In the genomic region with DNA sequence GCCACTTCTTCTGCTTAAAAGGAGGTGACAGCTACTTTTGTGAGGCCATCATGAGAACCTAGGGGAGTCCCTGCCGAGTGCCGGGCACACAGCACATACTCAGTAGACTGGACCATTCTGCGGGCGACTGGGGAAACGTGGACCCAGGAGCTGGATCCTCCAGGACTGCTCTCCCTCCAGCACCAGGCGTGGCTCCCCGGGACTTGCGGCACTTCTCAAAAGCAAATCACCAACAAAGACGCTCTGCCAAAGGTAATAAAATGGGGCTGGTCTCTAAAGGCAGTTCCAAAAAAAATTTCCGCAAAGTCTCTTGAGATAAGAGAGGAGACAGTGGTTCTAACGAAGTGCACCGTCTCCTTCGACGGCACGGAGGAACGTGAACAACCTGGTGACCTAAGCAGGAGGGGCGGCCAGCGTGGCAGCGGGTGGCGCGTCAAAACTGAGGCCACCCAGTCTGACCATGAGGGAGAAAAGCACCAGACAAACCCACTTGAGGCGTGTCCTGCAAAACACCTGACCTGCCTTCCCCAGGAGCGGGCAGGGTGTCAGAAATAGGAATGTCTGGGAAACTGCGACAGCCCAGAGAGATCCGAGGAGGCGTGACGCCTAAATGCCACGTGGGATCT, we compare ENCODE assay signal across 2 cellular contexts.
TF ChIP-seq lines count a peak whose summit lies in the region.

No MANE protein-coding gene starts in this region.

TF ChIP-seq in A549, 52 proteins besides CTCF, POLR2A, EP300 and RAD21 (continued from another document):
- TF ChIP-seq, protein P1, sequence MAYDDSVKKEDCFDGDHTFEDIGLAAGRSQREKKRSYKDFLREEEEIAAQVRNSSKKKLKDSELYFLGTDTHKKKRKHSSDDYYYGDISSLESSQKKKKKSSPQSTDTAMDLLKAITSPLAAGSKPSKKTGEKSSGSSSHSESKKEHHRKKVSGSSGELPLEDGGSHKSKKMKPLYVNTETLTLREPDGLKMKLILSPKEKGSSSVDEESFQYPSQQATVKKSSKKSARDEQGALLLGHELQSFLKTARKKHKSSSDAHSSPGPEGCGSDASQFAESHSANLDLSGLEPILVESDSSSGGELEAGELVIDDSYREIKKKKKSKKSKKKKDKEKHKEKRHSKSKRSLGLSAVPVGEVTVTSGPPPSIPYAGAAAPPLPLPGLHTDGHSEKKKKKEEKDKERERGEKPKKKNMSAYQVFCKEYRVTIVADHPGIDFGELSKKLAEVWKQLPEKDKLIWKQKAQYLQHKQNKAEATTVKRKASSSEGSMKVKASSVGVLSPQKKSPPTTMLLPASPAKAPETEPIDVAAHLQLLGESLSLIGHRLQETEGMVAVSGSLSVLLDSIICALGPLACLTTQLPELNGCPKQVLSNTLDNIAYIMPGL (CRISPR knock-in tag; IDR thresholded peaks at IDR 0.05; ENCODE audit: borderline replicate concordance): no peak
TF ChIP-seq in A549: peak in this region for 1.

TF ChIP-seq in HEK293, 187 proteins besides CTCF, POLR2A, EP300 and RAD21 (continued from another document):
- TF ChIP-seq, protein P2, sequence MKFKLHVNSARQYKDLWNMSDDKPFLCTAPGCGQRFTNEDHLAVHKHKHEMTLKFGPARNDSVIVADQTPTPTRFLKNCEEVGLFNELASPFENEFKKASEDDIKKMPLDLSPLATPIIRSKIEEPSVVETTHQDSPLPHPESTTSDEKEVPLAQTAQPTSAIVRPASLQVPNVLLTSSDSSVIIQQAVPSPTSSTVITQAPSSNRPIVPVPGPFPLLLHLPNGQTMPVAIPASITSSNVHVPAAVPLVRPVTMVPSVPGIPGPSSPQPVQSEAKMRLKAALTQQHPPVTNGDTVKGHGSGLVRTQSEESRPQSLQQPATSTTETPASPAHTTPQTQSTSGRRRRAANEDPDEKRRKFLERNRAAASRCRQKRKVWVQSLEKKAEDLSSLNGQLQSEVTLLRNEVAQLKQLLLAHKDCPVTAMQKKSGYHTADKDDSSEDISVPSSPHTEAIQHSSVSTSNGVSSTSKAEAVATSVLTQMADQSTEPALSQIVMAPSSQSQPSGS (tag by site-specific recombination; IDR thresholded peaks at IDR 0.05; ENCODE audit: low read depth): no peak
- TF ChIP-seq ZNF114 (tag by site-specific recombination; IDR thresholded peaks at IDR 0.05) (no peak), ZNF701 (tag by site-specific recombination; IDR thresholded peaks at IDR 0.05) (no peak), KLF1 (tag by site-specific recombination; IDR thresholded peaks at IDR 0.05) (0 out of 2 replicates have a peak, but pooled peaks have one; percentile 38), ZNF16 (tag by site-specific recombination; IDR thresholded peaks at IDR 0.05; ENCODE audit: low read depth) (peak; percentile 85; the same call in 1 of the 2 replicates)
- TF ChIP-seq, protein P3, sequence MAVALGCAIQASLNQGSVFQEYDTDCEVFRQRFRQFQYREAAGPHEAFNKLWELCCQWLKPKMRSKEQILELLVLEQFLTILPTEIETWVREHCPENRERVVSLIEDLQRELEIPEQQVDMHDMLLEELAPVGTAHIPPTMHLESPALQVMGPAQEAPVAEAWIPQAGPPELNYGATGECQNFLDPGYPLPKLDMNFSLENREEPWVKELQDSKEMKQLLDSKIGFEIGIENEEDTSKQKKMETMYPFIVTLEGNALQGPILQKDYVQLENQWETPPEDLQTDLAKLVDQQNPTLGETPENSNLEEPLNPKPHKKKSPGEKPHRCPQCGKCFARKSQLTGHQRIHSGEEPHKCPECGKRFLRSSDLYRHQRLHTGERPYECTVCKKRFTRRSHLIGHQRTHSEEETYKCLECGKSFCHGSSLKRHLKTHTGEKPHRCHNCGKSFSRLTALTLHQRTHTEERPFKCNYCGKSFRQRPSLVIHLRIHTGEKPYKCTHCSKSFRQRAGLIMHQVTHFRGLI (tag by site-specific recombination; IDR thresholded peaks at IDR 0.05): no peak
